11 cellular contexts compared by ENCODE assay signal in genomic region chr11:112172362-112172994, GRCh38. TPM values are rescaled to one million over a fixed set of nuclear protein-coding genes. Genes with fewer than 3 reads are reported as not detected.
DNase-seq lines count a peak whose midpoint lies in the region; ATAC-seq and TF ChIP-seq lines count a peak whose summit lies in the region.
"Had no signal": no experiment of that assay in that cellular context is flagged by ENCODE, and none has a peak within 500 bp of the region (broad histone marks: within the 10 kb centered on the region; RNA-seq: fewer than 3 reads in every experiment).

No MANE protein-coding gene starts in this region.

- no peak overlapping the region for H3K4me3 ChIP-seq in fibroblast of mammary gland (ENCODE audit: control insufficient read depth, low read depth, low read length)
- H3K4me3 ChIP-seq in lower leg skin (ENCODE audit: low read depth, poor library complexity, severe bottlenecking) = no peak overlapping the region
- H3K4me3 ChIP-seq: uterus had no signal

- 47 to 49% methylated on average over 2 of the region's 2 CpGs for WGBS in lower leg skin, 2 donors

- in situ Hi-C loops in KBM-7 (cut with MboI; ENCODE audit: low pct_unique_long_range_greater_than_20kb, low sequenced_read_pairs) = no loop called here

- intact Hi-C loops in lower leg skin (cut with DNase I; ENCODE audit: low total_unique reads) = loop anchor here (10.0 kb wide), 1 partner anchor 58 kb away; no protein-coding TSS in a partner anchor

- DNase-seq in EL (peak; percentile 48), fibroblast of mammary gland (ENCODE audit: low read depth) (peak; percentile 77), DMS79 treated with DMSO at 0.1 percent for 48 hours (lab: John Stamatoyannopoulos, UW) (no peak), KBM-7 (no peak), lower leg skin (ENCODE audit: low spot score in 2 of 2) (no peak)
- DNase-seq: Caco-2, NCI-H1694 treated with DMSO at 0.1 percent for 48 hours, uterus had no signal

- no peak for TF ChIP-seq POLR2A in lower leg skin (IDR thresholded peaks at IDR 0.05)

- peak; percentile 58 for ATAC-seq in GM19455 (IDR thresholded peaks at IDR 0.05; ENCODE audit: unreplicated experiment)
- ATAC-seq in HG03354 (IDR thresholded peaks at IDR 0.05; ENCODE audit: poor library complexity, severe bottlenecking, unreplicated experiment) = peak; percentile 70
- no peak for ATAC-seq in GM21528 (IDR thresholded peaks at IDR 0.05; ENCODE audit: low FRiP score, unreplicated experiment)

- TF ChIP-seq CTCF in fibroblast of mammary gland (conservative IDR thresholded peaks at IDR 0.05; ENCODE audit: control insufficient read depth, insufficient read depth, low read depth, low read length) (no peak), lower leg skin (IDR thresholded peaks at IDR 0.05) (no peak)

RNA-seq across cellular contexts. Expression of gene BCO2, which starts 2.8 kb away (rescaled TPM):
- total RNA-seq in lower leg skin = 1 to 10 TPM in 3 of 4 donors, under 1 TPM in 1; 0.98 to 5.7 (median 3.7) TPM

RNA-seq across cellular contexts. Expression of gene TEX12, which starts 5.3 kb away (rescaled TPM):
- total RNA-seq in lower leg skin = under 1 TPM in 2 of 4 donors, not detected in 2; 0.22 to 0.75 TPM
- total RNA-seq: Caco-2 had no signal

RNA-seq across cellular contexts. Expression of gene IL18, which starts 8.6 kb away (rescaled TPM):
- total RNA-seq in lower leg skin = 100 to 1,000 TPM; 231 to 331 (median 297) TPM

RNA-seq across cellular contexts. Expression of gene PTS, which starts 53.8 kb away (rescaled TPM):
- 10 to 100 TPM; 17.0 to 37.2 (median 22.4) TPM for total RNA-seq in lower leg skin

Comparison
In these comparisons a context has a peak if more than half of its experiments do, and no peak if none do; other contexts are left out.
1. DNase-seq: peak in EL (single experiment) and fibroblast of mammary gland (single experiment); none in DMS79 treated with DMSO at 0.1 percent for 48 hours (single experiment), KBM-7 (single experiment) and lower leg skin (0 of 2).